In the genomic region with DNA sequence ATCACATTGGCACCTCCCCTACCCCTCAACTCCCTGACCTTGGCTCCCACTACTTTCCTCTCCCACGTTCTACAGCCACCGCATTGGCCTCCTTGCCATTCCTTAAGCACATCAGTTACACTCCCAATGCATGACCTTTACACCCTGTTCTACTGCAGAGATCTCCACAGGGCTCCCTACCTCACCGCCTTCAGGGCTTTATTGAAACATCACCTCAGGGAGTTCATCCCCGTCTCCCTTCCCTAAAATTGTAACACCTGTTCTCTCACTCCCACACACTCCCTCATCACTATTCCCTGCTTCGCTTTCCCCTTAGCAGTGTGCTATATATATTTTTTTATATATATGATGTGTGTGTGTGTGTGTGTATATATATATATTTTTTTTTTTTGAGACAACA, we compare ENCODE assay signal across 38 cellular contexts. TPM values are rescaled to one million over a fixed set of nuclear protein-coding genes. Genes with fewer than 3 reads are reported as not detected.
"Had no signal": no experiment of that assay in that cellular context is flagged by ENCODE, and none has a peak within 500 bp of the region (broad histone marks: within the 10 kb centered on the region; RNA-seq: fewer than 3 reads in every experiment).

No MANE protein-coding gene starts in this region.

- H3K4me3 Mint-ChIP-seq: activated naive CD4-positive, alpha-beta T cell treated with anti-CD3 and anti-CD28 coated beads for 36 hours; activated naive CD4-positive, alpha-beta T cell treated with anti-CD3 and anti-CD28 coated beads, Interleukin-2, amount 10 ng/mL, durations not matched to agents 7 days and 5 days; activated naive CD4-positive, alpha-beta T cell treated with anti-CD3 and anti-CD28 coated beads, Interleukin-2, amount 50 U/mL, for 24 hours; activated naive CD8-positive, alpha-beta T cell; activated naive CD8-positive, alpha-beta T cell treated with anti-CD3 and anti-CD28 coated beads for 36 hours; activated naive CD8-positive, alpha-beta T cell treated with anti-CD3 and anti-CD28 coated beads, Interleukin-2, amount 10 ng/mL, durations not matched to agents 7 days and 5 days; activated naive CD8-positive, alpha-beta T cell treated with anti-CD3 and anti-CD28 coated beads, Interleukin-2, amount 50 U/mL, for 24 hours; activated T-cell treated with anti-CD3 and anti-CD28 coated beads, Interleukin-2, amount 50 U/mL, for 24 hours; activated T-cell treated with anti-CD3 and anti-CD28 coated beads, Interleukin-2, amount 50 U/mL, for 4 hours; activated T-cell treated with anti-CD3 and anti-CD28 coated beads, Interleukin-2, amount 50 U/mL, for 72 hours; activated T-helper 1 cell treated with anti-CD3 and anti-CD28 coated beads, Interleukin-12 subunit alpha, Interleukin-12 subunit beta, Interleukin-2, Interleukin-4 antibody, amounts not matched to agents 30 ng/mL and 10 ng/mL and 1 ng/mL, durations not matched to agents 14 hours and 24 hours and 36 hours; activated T-helper 17 cell treated with anti-CD3 and anti-CD28 coated beads, Interleukin-2, amount 50 U/mL, for 72 hours; brain; central memory CD8-positive, alpha-beta T cell had no signal

- H3K27ac Mint-ChIP-seq: activated naive CD4-positive, alpha-beta T cell treated with anti-CD3 and anti-CD28 coated beads for 36 hours; activated naive CD4-positive, alpha-beta T cell treated with anti-CD3 and anti-CD28 coated beads, Interleukin-2, amount 10 ng/mL, durations not matched to agents 7 days and 5 days; activated naive CD4-positive, alpha-beta T cell treated with anti-CD3 and anti-CD28 coated beads, Interleukin-2, amount 50 U/mL, for 24 hours; activated naive CD4-positive, alpha-beta T cell treated with anti-CD3 and anti-CD28 coated beads, Interleukin-2, amount 50 U/mL, for 72 hours; activated naive CD8-positive, alpha-beta T cell; activated naive CD8-positive, alpha-beta T cell treated with anti-CD3 and anti-CD28 coated beads for 36 hours; activated naive CD8-positive, alpha-beta T cell treated with anti-CD3 and anti-CD28 coated beads, Interleukin-2, amount 10 ng/mL, durations not matched to agents 7 days and 5 days; activated naive CD8-positive, alpha-beta T cell treated with anti-CD3 and anti-CD28 coated beads, Interleukin-2, amount 50 U/mL, for 24 hours; activated T-cell treated with anti-CD3 and anti-CD28 coated beads, Interleukin-2, amount 50 U/mL, for 24 hours; activated T-cell treated with anti-CD3 and anti-CD28 coated beads, Interleukin-2, amount 50 U/mL, for 72 hours; activated T-helper 1 cell treated with anti-CD3 and anti-CD28 coated beads, Interleukin-12 subunit alpha, Interleukin-12 subunit beta, Interleukin-2, Interleukin-4 antibody, amounts not matched to agents 30 ng/mL and 10 ng/mL and 1 ng/mL, durations not matched to agents 14 hours and 24 hours and 36 hours; activated T-helper 17 cell treated with anti-CD3 and anti-CD28 coated beads, Interleukin-2, amount 50 U/mL, for 72 hours; activated T-helper 2 cell treated with anti-CD3 and anti-CD28 coated beads, Interferon-gamma antibody, Interleukin-2, Interleukin-4, amounts not matched to agents 10 μg/mL and 5 μg/mL and 100 μg/mL, durations not matched to agents 14 hours and 24 hours and 36 hours; brain had no signal

- H3K36me3 Mint-ChIP-seq: activated naive CD4-positive, alpha-beta T cell treated with anti-CD3 and anti-CD28 coated beads, Interleukin-2, amount 10 ng/mL, durations not matched to agents 7 days and 5 days; activated naive CD4-positive, alpha-beta T cell treated with anti-CD3 and anti-CD28 coated beads, Interleukin-2, amount 50 U/mL, for 24 hours; activated naive CD4-positive, alpha-beta T cell treated with anti-CD3 and anti-CD28 coated beads, Interleukin-2, amount 50 U/mL, for 72 hours; activated naive CD8-positive, alpha-beta T cell; activated naive CD8-positive, alpha-beta T cell treated with anti-CD3 and anti-CD28 coated beads for 36 hours; activated naive CD8-positive, alpha-beta T cell treated with anti-CD3 and anti-CD28 coated beads, Interleukin-2, amount 10 ng/mL, durations not matched to agents 7 days and 5 days had no signal

- DNase-seq: activated effector memory CD4-positive, alpha-beta T cell treated with anti-CD3 and anti-CD28 coated beads, Interleukin-2, amount 50 U/mL, for 16 hours; activated effector memory CD4-positive, alpha-beta T cell treated with Interleukin-2 at 50 U/mL for 16 hours; activated gamma-delta T cell; activated gamma-delta T cell treated with Interleukin-2 at 50 U/mL for 16 hours; activated naive CD4-positive, alpha-beta T cell; activated naive CD4-positive, alpha-beta T cell treated with anti-CD3 and anti-CD28 coated beads for 36 hours; activated naive CD4-positive, alpha-beta T cell treated with anti-CD3 and anti-CD28 coated beads, Interleukin-2, amount 10 ng/mL, durations not matched to agents 7 days and 5 days; activated naive CD4-positive, alpha-beta T cell treated with anti-CD3 and anti-CD28 coated beads, Interleukin-2, amount 50 U/mL, for 16 hours; activated naive CD4-positive, alpha-beta T cell treated with Interleukin-2 at 50 U/mL for 16 hours; activated naive CD8-positive, alpha-beta T cell treated with anti-CD3 and anti-CD28 coated beads for 36 hours; activated naive CD8-positive, alpha-beta T cell treated with anti-CD3 and anti-CD28 coated beads, Interleukin-2, amount 10 ng/mL, durations not matched to agents 7 days and 5 days; activated naive CD8-positive, alpha-beta T cell treated with anti-CD3 and anti-CD28 coated beads, Interleukin-2, amount 50 U/mL, for 24 hours; activated T-cell treated with anti-CD3 and anti-CD28 coated beads, Interleukin-2, amount 50 U/mL, for 1 hour; activated T-cell treated with anti-CD3 and anti-CD28 coated beads, Interleukin-2, amount 50 U/mL, for 24 hours; activated T-cell treated with anti-CD3 and anti-CD28 coated beads, Interleukin-2, amount 50 U/mL, for 4 hours; activated T-cell treated with anti-CD3 and anti-CD28 coated beads, Interleukin-2, amount 50 U/mL, for 48 hours; activated T-cell treated with anti-CD3 and anti-CD28 coated beads, Interleukin-2, amount 50 U/mL, for 72 hours; adrenal gland; amniotic stem cell; amygdala; anterior cingulate cortex; aorta; body of pancreas; brain microvascular endothelial cell; central memory CD4-positive, alpha-beta T cell; cerebellar nuclear complex had no signal

- H3K9me3 ChIP-seq: adrenal gland, ascending aorta, body of pancreas, breast epithelium had no signal

- H3K4me3 ChIP-seq: adrenal gland, ascending aorta, body of pancreas, breast epithelium, cardiac muscle cell had no signal

- H3K27ac ChIP-seq: adrenal gland, ascending aorta, body of pancreas, brain microvascular endothelial cell, breast epithelium, cardiac muscle cell had no signal

- ATAC-seq: activated naive CD4-positive, alpha-beta T cell treated with anti-CD3 and anti-CD28 coated beads, Interleukin-2, amount 50 U/mL, for 72 hours; activated naive CD8-positive, alpha-beta T cell treated with anti-CD3 and anti-CD28 coated beads, Interleukin-2, amount 50 U/mL, for 24 hours; activated T-cell treated with anti-CD3 and anti-CD28 coated beads, Interleukin-2, amount 50 U/mL, for 4 hours; activated T-cell treated with anti-CD3 and anti-CD28 coated beads, Interleukin-2, amount 50 U/mL, for 72 hours; activated T-helper 17 cell treated with anti-CD3 and anti-CD28 coated beads, Interleukin-2, amount 50 U/mL, for 72 hours; body of pancreas had no signal

- H3K4me1 ChIP-seq: adrenal gland, body of pancreas, breast epithelium had no signal

- H3K9me3 Mint-ChIP-seq: activated naive CD4-positive, alpha-beta T cell treated with anti-CD3 and anti-CD28 coated beads for 36 hours; activated naive CD4-positive, alpha-beta T cell treated with anti-CD3 and anti-CD28 coated beads, Interleukin-2, amount 10 ng/mL, durations not matched to agents 7 days and 5 days; activated naive CD4-positive, alpha-beta T cell treated with anti-CD3 and anti-CD28 coated beads, Interleukin-2, amount 50 U/mL, for 24 hours; activated naive CD4-positive, alpha-beta T cell treated with anti-CD3 and anti-CD28 coated beads, Interleukin-2, amount 50 U/mL, for 72 hours; activated naive CD8-positive, alpha-beta T cell treated with anti-CD3 and anti-CD28 coated beads for 36 hours; activated naive CD8-positive, alpha-beta T cell treated with anti-CD3 and anti-CD28 coated beads, Interleukin-2, amount 10 ng/mL, durations not matched to agents 7 days and 5 days; activated naive CD8-positive, alpha-beta T cell treated with anti-CD3 and anti-CD28 coated beads, Interleukin-2, amount 50 U/mL, for 24 hours; activated T-cell treated with anti-CD3 and anti-CD28 coated beads, Interleukin-2, amount 50 U/mL, for 24 hours; activated T-cell treated with anti-CD3 and anti-CD28 coated beads, Interleukin-2, amount 50 U/mL, for 4 hours; activated T-cell treated with anti-CD3 and anti-CD28 coated beads, Interleukin-2, amount 50 U/mL, for 72 hours; activated T-helper 1 cell treated with anti-CD3 and anti-CD28 coated beads, Interleukin-12 subunit alpha, Interleukin-12 subunit beta, Interleukin-2, Interleukin-4 antibody, amounts not matched to agents 30 ng/mL and 10 ng/mL and 1 ng/mL, durations not matched to agents 14 hours and 24 hours and 36 hours; activated T-helper 17 cell treated with anti-CD3 and anti-CD28 coated beads, Interleukin-2, amount 50 U/mL, for 72 hours; activated T-helper 2 cell treated with anti-CD3 and anti-CD28 coated beads, Interferon-gamma antibody, Interleukin-2, Interleukin-4, amounts not matched to agents 10 μg/mL and 5 μg/mL and 100 μg/mL, durations not matched to agents 14 hours and 24 hours and 36 hours; brain; central memory CD8-positive, alpha-beta T cell had no signal

- H3K4me1 Mint-ChIP-seq: activated naive CD4-positive, alpha-beta T cell treated with anti-CD3 and anti-CD28 coated beads, Interleukin-2, amount 10 ng/mL, durations not matched to agents 7 days and 5 days; activated naive CD4-positive, alpha-beta T cell treated with anti-CD3 and anti-CD28 coated beads, Interleukin-2, amount 50 U/mL, for 24 hours; activated naive CD8-positive, alpha-beta T cell treated with anti-CD3 and anti-CD28 coated beads for 36 hours; activated naive CD8-positive, alpha-beta T cell treated with anti-CD3 and anti-CD28 coated beads, Interleukin-2, amount 10 ng/mL, durations not matched to agents 7 days and 5 days; activated naive CD8-positive, alpha-beta T cell treated with anti-CD3 and anti-CD28 coated beads, Interleukin-2, amount 50 U/mL, for 24 hours; activated T-helper 17 cell treated with anti-CD3 and anti-CD28 coated beads, Interleukin-2, amount 50 U/mL, for 72 hours; central memory CD8-positive, alpha-beta T cell had no signal

- H3K36me3 ChIP-seq: adrenal gland, ascending aorta, brain microvascular endothelial cell, breast epithelium, cardiac muscle cell had no signal

- H3K27me3 ChIP-seq: ascending aorta, body of pancreas, brain microvascular endothelial cell, breast epithelium, cardiac muscle cell had no signal

RNA-seq across cellular contexts. Expression of a gene that starts 18.5 kb away (rescaled TPM):
- total RNA-seq: ascending aorta, bronchial epithelial cell had no signal
